1 cellular context compared by ENCODE assay signal in the genomic region with DNA sequence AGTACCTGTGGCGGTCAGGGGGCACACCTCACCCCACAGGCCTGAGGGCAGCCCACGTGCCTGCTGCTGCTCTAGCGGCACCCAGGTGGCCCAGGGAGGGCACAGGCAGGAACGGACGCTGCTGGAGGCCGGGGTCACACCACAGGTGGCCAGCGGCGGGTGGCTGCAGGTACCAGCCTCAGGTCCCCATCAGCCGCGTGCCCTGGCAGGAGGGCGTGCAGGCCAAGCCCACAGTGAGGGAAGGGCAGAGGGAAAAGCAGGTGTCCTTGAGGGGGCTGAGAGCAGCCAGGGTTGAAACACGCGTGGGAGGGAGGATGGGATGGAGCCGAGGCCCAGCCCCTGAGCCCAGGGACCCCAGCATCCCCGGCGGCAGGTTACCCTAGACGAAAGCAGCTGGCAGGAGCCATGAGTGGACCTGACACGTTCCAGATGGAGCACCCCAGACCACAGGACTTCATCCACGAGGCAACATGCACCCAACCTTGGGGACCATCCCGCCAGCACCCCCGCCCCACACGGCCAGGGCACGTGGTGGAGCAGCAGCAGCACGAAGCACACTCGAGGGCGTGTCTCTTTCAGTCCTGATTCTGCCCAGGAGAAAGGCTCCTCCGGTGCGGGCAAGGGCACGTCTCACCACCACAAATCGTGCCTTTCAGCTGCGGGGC.
A peak's percentile ranks its signal among the peaks of the same experiment; 100 is the strongest.
TF ChIP-seq lines count a peak whose summit lies in the region.

No MANE protein-coding gene starts in this region.

TF ChIP-seq in HepG2, 621 proteins besides CTCF, POLR2A, EP300 and RAD21:
- TF ChIP-seq NFYC (CRISPR knock-in tag; IDR thresholded peaks at IDR 0.05) (no peak), ZNF530 (CRISPR knock-in tag; IDR thresholded peaks at IDR 0.05; ENCODE audit: low read depth) (no peak), RBFOX2 (IDR thresholded peaks at IDR 0.05; ENCODE audit: low read depth, low read length) (peak; percentile 36; the same call in 1 of the 2 replicates), AGO2 (optimal IDR thresholded peaks at IDR 0.05; ENCODE audit: low read depth, low read length) (peak; percentile 51)
- TF ChIP-seq, protein P1, sequence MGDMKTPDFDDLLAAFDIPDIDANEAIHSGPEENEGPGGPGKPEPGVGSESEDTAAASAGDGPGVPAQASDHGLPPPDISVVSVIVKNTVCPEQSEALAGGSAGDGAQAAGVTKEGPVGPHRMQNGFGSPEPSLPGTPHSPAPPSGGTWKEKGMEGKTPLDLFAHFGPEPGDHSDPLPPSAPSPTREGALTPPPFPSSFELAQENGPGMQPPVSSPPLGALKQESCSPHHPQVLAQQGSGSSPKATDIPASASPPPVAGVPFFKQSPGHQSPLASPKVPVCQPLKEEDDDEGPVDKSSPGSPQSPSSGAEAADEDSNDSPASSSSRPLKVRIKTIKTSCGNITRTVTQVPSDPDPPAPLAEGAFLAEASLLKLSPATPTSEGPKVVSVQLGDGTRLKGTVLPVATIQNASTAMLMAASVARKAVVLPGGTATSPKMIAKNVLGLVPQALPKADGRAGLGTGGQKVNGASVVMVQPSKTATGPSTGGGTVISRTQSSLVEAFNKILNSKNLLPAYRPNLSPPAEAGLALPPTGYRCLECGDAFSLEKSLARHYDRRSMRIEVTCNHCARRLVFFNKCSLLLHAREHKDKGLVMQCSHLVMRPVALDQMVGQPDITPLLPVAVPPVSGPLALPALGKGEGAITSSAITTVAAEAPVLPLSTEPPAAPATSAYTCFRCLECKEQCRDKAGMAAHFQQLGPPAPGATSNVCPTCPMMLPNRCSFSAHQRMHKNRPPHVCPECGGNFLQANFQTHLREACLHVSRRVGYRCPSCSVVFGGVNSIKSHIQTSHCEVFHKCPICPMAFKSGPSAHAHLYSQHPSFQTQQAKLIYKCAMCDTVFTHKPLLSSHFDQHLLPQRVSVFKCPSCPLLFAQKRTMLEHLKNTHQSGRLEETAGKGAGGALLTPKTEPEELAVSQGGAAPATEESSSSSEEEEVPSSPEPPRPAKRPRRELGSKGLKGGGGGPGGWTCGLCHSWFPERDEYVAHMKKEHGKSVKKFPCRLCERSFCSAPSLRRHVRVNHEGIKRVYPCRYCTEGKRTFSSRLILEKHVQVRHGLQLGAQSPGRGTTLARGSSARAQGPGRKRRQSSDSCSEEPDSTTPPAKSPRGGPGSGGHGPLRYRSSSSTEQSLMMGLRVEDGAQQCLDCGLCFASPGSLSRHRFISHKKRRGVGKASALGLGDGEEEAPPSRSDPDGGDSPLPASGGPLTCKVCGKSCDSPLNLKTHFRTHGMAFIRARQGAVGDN (CRISPR knock-in tag; IDR thresholded peaks at IDR 0.05), result peak; percentile 30; the same call in 1 of the 2 replicates
